2 cellular contexts compared by ENCODE assay signal in genomic region chr13:24662195-24663088, GRCh38.
TF ChIP-seq lines count a peak whose summit lies in the region.

No MANE protein-coding gene starts in this region.

TF ChIP-seq in HEK293, 187 proteins besides CTCF, POLR2A, EP300 and RAD21:
- TF ChIP-seq BCL6B (tag by site-specific recombination; IDR thresholded peaks at IDR 0.05), result 0 out of 2 replicates have a peak, but pooled peaks have one; percentile 15
- TF ChIP-seq ZNF530 (tag by site-specific recombination; IDR thresholded peaks at IDR 0.05; ENCODE audit: low read depth), result no peak

TF ChIP-seq in H1, 55 proteins besides CTCF, POLR2A, EP300 and RAD21 (continued from another document):
- TF ChIP-seq RFX5 (IDR thresholded peaks at IDR 0.05; ENCODE audit: borderline replicate concordance, low read depth, low read length), result no peak
